17 cellular contexts compared by ENCODE assay signal in the genomic region with DNA sequence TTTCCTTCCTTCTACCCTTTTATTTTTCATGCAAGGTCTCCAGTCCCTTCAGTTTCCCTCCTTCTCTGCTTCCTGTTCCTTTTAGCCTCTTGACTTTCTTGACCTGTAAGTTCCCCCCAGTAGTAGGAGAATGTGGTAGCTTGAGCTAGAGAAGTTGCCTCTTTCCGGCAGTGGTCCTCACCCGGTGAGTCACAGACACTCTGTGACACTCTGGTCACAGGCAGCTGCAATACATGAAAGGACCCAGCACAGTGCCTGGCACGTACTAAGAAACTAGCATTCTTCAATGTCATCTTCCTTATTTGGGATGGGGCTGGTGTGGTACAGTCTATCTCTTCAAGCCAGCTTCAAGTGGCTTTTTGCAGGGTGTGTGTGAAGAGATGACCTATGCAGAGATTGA. TPM values are rescaled to one million over a fixed set of nuclear protein-coding genes. Genes with fewer than 3 reads are reported as not detected.
DNase-seq lines count a peak whose midpoint lies in the region; ATAC-seq and TF ChIP-seq lines count a peak whose summit lies in the region.
"Had no signal": no experiment of that assay in that cellular context is flagged by ENCODE, and none has a peak within 500 bp of the region (broad histone marks: within the 10 kb centered on the region; RNA-seq: fewer than 3 reads in every experiment).

No MANE protein-coding gene starts in this region.

- no peak overlapping the region for H3K4me3 Mint-ChIP-seq in activated T-cell treated with anti-CD3 and anti-CD28 coated beads, Interleukin-2, amount 50 U/mL, for 24 hours
- no peak overlapping the region for H3K4me3 Mint-ChIP-seq in activated CD8-positive, alpha-beta T cell treated with anti-CD3 and anti-CD28 coated beads for 36 hours
- H3K4me3 Mint-ChIP-seq: effector memory CD8-positive, alpha-beta T cell; nephron had no signal

- no peak overlapping the region for H3K9ac ChIP-seq in mesendoderm (ENCODE audit: low read length)

- no peak overlapping the region for H3K4ac ChIP-seq in mesendoderm (ENCODE audit: low read depth, low read length)

- H3K36me3 ChIP-seq in mesendoderm (ENCODE audit: control insufficient read depth, insufficient read depth, low read length), result no peaks in the 10 kb centered on the region
- H3K36me3 ChIP-seq: WERI-Rb-1 had no signal

- H3K18ac ChIP-seq in mesendoderm (ENCODE audit: low read length), result no peak overlapping the region

- no peaks in the 10 kb centered on the region for H3K27me3 Mint-ChIP-seq in activated T-cell treated with anti-CD3 and anti-CD28 coated beads, Interleukin-2, amount 50 U/mL, for 24 hours
- H3K27me3 Mint-ChIP-seq in activated CD8-positive, alpha-beta T cell treated with anti-CD3 and anti-CD28 coated beads for 36 hours, result no peaks in the 10 kb centered on the region
- H3K27me3 Mint-ChIP-seq: effector memory CD8-positive, alpha-beta T cell; IgD-negative memory B cell had no signal

- H4K8ac ChIP-seq in mesendoderm (ENCODE audit: low read depth, low read length), result no peak overlapping the region

- no peak overlapping the region for H3K56ac ChIP-seq in mesendoderm (ENCODE audit: low read length)

- no peaks in the 10 kb centered on the region for H3K4me1 ChIP-seq in mesendoderm (ENCODE audit: control insufficient read depth, low read depth, low read length)
- H3K4me1 ChIP-seq: prostate gland had no signal

- ATAC-seq in activated CD8-positive, alpha-beta T cell treated with anti-CD3 and anti-CD28 coated beads for 36 hours, result peak; percentile 94
- ATAC-seq in left ventricle myocardium superior, result peak; percentile 42
- ATAC-seq in stimulated activated naive CD8-positive, alpha-beta T cell treated with anti-CD3 and anti-CD28 coated beads, Interleukin-15, Interleukin-2, amounts not matched to agents 100 U/mL and 50 U/mL, for 24 hours, result peak; percentile 91
- ATAC-seq: effector memory CD8-positive, alpha-beta T cell had no signal

- H3K27me3 ChIP-seq in mesendoderm (ENCODE audit: insufficient read depth, low read length, poor library complexity), result no peaks in the 10 kb centered on the region
- H3K27me3 ChIP-seq: cardiac muscle cell had no signal

- peak overlapping the region; percentile 57 for H3K27ac Mint-ChIP-seq in activated T-cell treated with anti-CD3 and anti-CD28 coated beads, Interleukin-2, amount 50 U/mL, for 24 hours
- H3K27ac Mint-ChIP-seq in activated CD8-positive, alpha-beta T cell treated with anti-CD3 and anti-CD28 coated beads for 36 hours, result peak overlapping the region; percentile 86
- H3K27ac Mint-ChIP-seq: nephron had no signal

- no peak overlapping the region for H3K4me2 ChIP-seq in mesendoderm (ENCODE audit: low read length)

- no peaks in the 10 kb centered on the region for H3K79me1 ChIP-seq in mesendoderm (ENCODE audit: low read length)

- no peak overlapping the region for H2BK5ac ChIP-seq in mesendoderm (ENCODE audit: low read length)

- no peak overlapping the region for H3K4me3 ChIP-seq in mesendoderm (ENCODE audit: low read length)
- H3K4me3 ChIP-seq: cardiac muscle cell, prostate gland had no signal

- POLR2A ChIA-PET in activated CD8-positive, alpha-beta T cell treated with anti-CD3 and anti-CD28 coated beads for 36 hours (lab: Charles Lee), result interaction anchor here (0.7 to 1.4 kb wide), 5 partner anchors 11 to 430 kb away, joined by 3 read pairs; no protein-coding TSS in a partner anchor

- no peaks in the 10 kb centered on the region for H3K9me3 Mint-ChIP-seq in activated T-cell treated with anti-CD3 and anti-CD28 coated beads, Interleukin-2, amount 50 U/mL, for 24 hours
- no peaks in the 10 kb centered on the region for H3K9me3 Mint-ChIP-seq in activated CD8-positive, alpha-beta T cell treated with anti-CD3 and anti-CD28 coated beads for 36 hours
- H3K9me3 Mint-ChIP-seq: effector memory CD8-positive, alpha-beta T cell; IgD-negative memory B cell; nephron had no signal

- H2AK5ac ChIP-seq in mesendoderm (ENCODE audit: low read length), result no peak overlapping the region

- no peak overlapping the region for H3K23ac ChIP-seq in mesendoderm (ENCODE audit: low read length)

- no peak overlapping the region for H4K5ac ChIP-seq in mesendoderm (ENCODE audit: low read length)

- H2BK120ac ChIP-seq in mesendoderm (ENCODE audit: low read depth, low read length), result no peak overlapping the region

- H3K27ac ChIP-seq in mesendoderm (ENCODE audit: low read depth, low read length), result no peak overlapping the region
- H3K27ac ChIP-seq: cardiac muscle cell, prostate gland, WERI-Rb-1 had no signal

- peaks cover 13% of the 10 kb centered on the region for H3K36me3 Mint-ChIP-seq in activated T-cell treated with anti-CD3 and anti-CD28 coated beads, Interleukin-2, amount 50 U/mL, for 24 hours (ENCODE audit: low read depth)
- H3K36me3 Mint-ChIP-seq in activated CD8-positive, alpha-beta T cell treated with anti-CD3 and anti-CD28 coated beads for 36 hours (ENCODE audit: low read depth), result peaks cover 12% of the 10 kb centered on the region

- no peaks in the 10 kb centered on the region for H3K79me2 ChIP-seq in mesendoderm (ENCODE audit: control insufficient read depth, insufficient read depth, low read length)

- intact Hi-C loops in activated CD8-positive, alpha-beta T cell treated with anti-CD3 and anti-CD28 coated beads for 36 hours (cut with micrococcal nuclease), result no loop called here
- intact Hi-C loops in left ventricle myocardium superior (cut with micrococcal nuclease), result no loop called here

- no peak overlapping the region for H2BK15ac ChIP-seq in mesendoderm (replicated peaks; ENCODE audit: low read depth)

- TF ChIP-seq CTCF in activated CD8-positive, alpha-beta T cell treated with anti-CD3 and anti-CD28 coated beads for 36 hours (IDR thresholded peaks at IDR 0.05), result no peak

- WGBS in mesendoderm (ENCODE audit: extremely low coverage, insufficient coverage, low lambda C conversion rate), result no CpG with 5 or more reads among the region's 3 CpGs

- no peak for DNase-seq in activated T-cell treated with anti-CD3 and anti-CD28 coated beads, Interleukin-2, amount 50 U/mL, for 24 hours
- no peak for DNase-seq in activated T-cell treated with anti-CD3 and anti-CD28 coated beads, Interleukin-2, amount 50 U/mL, for 48 hours
- peak; percentile 67 for DNase-seq in activated CD8-positive, alpha-beta T cell treated with anti-CD3 and anti-CD28 coated beads for 36 hours
- DNase-seq in left ventricle myocardium superior (no peak), mesendoderm (no peak), NCI-H748 treated with DMSO at 0.1 percent for 48 hours (lab: John Stamatoyannopoulos, UW) (no peak), NCI-H82 treated with DMSO at 0.1 percent for 48 hours (lab: John Stamatoyannopoulos, UW; ENCODE audit: unreplicated experiment) (no peak)
- DNase-seq in stimulated activated naive CD8-positive, alpha-beta T cell treated with anti-CD3 and anti-CD28 coated beads, Interleukin-15, Interleukin-2, amounts not matched to agents 100 U/mL and 50 U/mL, for 24 hours, result no peak
- DNase-seq: effector memory CD8-positive, alpha-beta T cell; NCI-H774; stimulated activated CD4-positive, alpha-beta T cell treated with anti-CD3 and anti-CD28 coated beads, Interleukin-12 subunit alpha, Interleukin-12 subunit beta, amount 100 ng/mL, for 4 hours; stimulated activated naive CD4-positive, alpha-beta T cell treated with Interleukin-2 at 50 U/mL for 16 hours; WERI-Rb-1 had no signal

- peaks cover 31% of the 10 kb centered on the region for H3K4me1 Mint-ChIP-seq in activated T-cell treated with anti-CD3 and anti-CD28 coated beads, Interleukin-2, amount 50 U/mL, for 24 hours (ENCODE audit: low read depth)
- peaks cover 25% of the 10 kb centered on the region for H3K4me1 Mint-ChIP-seq in activated CD8-positive, alpha-beta T cell treated with anti-CD3 and anti-CD28 coated beads for 36 hours (ENCODE audit: low read depth)

- CTCF ChIA-PET in activated CD8-positive, alpha-beta T cell treated with anti-CD3 and anti-CD28 coated beads for 36 hours (lab: Charles Lee), result interaction anchor here (0.9 to 2.4 kb wide), 5 partner anchors 10 to 87 kb away, joined by 3 to 7 read pairs (median 3); no protein-coding TSS in a partner anchor

RNA-seq across cellular contexts. Expression of gene PFKFB2, which starts 16.0 kb away (rescaled TPM):
- 1 to 10 TPM; 3.5 to 4.3 TPM for total RNA-seq in activated CD8-positive, alpha-beta T cell treated with anti-CD3 and anti-CD28 coated beads for 36 hours
- 99.0 TPM for total RNA-seq in left ventricle myocardium superior
- 3.9 TPM for polyA plus RNA-seq in mesendoderm (2013, experiment 1 of 2)
- polyA plus RNA-seq in mesendoderm (2013, experiment 2 of 2), result 3.9 TPM

RNA-seq across cellular contexts. Expression of gene YOD1, which starts 18.1 kb away (rescaled TPM):
- total RNA-seq in activated CD8-positive, alpha-beta T cell treated with anti-CD3 and anti-CD28 coated beads for 36 hours, result 1 to 10 TPM; 7.4 to 7.5 TPM
- 4.9 TPM for total RNA-seq in left ventricle myocardium superior
- 5.0 TPM for polyA plus RNA-seq in mesendoderm (2013, experiment 1 of 2)
- polyA plus RNA-seq in mesendoderm (2013, experiment 2 of 2), result 4.9 TPM

RNA-seq across cellular contexts. Expression of gene C4BPB, which starts 19.6 kb away (rescaled TPM):
- total RNA-seq in activated CD8-positive, alpha-beta T cell treated with anti-CD3 and anti-CD28 coated beads for 36 hours, result 1 to 10 TPM; 2.1 to 2.2 TPM
- not detected for total RNA-seq in left ventricle myocardium superior
- polyA plus RNA-seq in mesendoderm (2013, experiment 1 of 2), result not detected
- polyA plus RNA-seq in mesendoderm (2013, experiment 2 of 2), result not detected
- total RNA-seq: cardiac muscle cell had no signal
- polyA plus RNA-seq: cardiac muscle cell, IgD-negative memory B cell had no signal

RNA-seq across cellular contexts. Expression of gene C4BPA, which starts 35.0 kb away (rescaled TPM):
- not detected for total RNA-seq in activated CD8-positive, alpha-beta T cell treated with anti-CD3 and anti-CD28 coated beads for 36 hours
- total RNA-seq in left ventricle myocardium superior, result not detected
- not detected for polyA plus RNA-seq in mesendoderm (2013, experiment 1 of 2)
- polyA plus RNA-seq in mesendoderm (2013, experiment 2 of 2), result not detected
- total RNA-seq: cardiac muscle cell, prostate gland had no signal
- polyA plus RNA-seq: cardiac muscle cell, IgD-negative memory B cell had no signal

RNA-seq across cellular contexts. Expression of gene C1orf116, which starts 36.5 kb away (rescaled TPM):
- total RNA-seq in activated CD8-positive, alpha-beta T cell treated with anti-CD3 and anti-CD28 coated beads for 36 hours, result under 1 TPM; 0.07 to 0.13 TPM
- total RNA-seq in left ventricle myocardium superior, result 2.0 TPM
- polyA plus RNA-seq in mesendoderm (2013, experiment 1 of 2), result 1.6 TPM
- polyA plus RNA-seq in mesendoderm (2013, experiment 2 of 2), result 1.5 TPM

Comparison
In these comparisons a context has a peak if more than half of its experiments do, and no peak if none do; other contexts are left out.
1. ATAC-seq: peak in every context shown above with its lines; median percentile 94 in activated CD8-positive, alpha-beta T cell treated with anti-CD3 and anti-CD28 coated beads for 36 hours; 91 in stimulated activated naive CD8-positive, alpha-beta T cell treated with anti-CD3 and anti-CD28 coated beads, Interleukin-15, Interleukin-2, amounts not matched to agents 100 U/mL and 50 U/mL, for 24 hours; 42 in left ventricle myocardium superior.
2. RNA of gene PFKFB2, which starts 16.0 kb away (total RNA-seq): 99.0 TPM in left ventricle myocardium superior (single experiment); 3.5 to 4.3 TPM in activated CD8-positive, alpha-beta T cell treated with anti-CD3 and anti-CD28 coated beads for 36 hours; every median in the first group is over 10 times any median in the second.